ENCODE assay signal across 1 cellular context in the genomic region with DNA sequence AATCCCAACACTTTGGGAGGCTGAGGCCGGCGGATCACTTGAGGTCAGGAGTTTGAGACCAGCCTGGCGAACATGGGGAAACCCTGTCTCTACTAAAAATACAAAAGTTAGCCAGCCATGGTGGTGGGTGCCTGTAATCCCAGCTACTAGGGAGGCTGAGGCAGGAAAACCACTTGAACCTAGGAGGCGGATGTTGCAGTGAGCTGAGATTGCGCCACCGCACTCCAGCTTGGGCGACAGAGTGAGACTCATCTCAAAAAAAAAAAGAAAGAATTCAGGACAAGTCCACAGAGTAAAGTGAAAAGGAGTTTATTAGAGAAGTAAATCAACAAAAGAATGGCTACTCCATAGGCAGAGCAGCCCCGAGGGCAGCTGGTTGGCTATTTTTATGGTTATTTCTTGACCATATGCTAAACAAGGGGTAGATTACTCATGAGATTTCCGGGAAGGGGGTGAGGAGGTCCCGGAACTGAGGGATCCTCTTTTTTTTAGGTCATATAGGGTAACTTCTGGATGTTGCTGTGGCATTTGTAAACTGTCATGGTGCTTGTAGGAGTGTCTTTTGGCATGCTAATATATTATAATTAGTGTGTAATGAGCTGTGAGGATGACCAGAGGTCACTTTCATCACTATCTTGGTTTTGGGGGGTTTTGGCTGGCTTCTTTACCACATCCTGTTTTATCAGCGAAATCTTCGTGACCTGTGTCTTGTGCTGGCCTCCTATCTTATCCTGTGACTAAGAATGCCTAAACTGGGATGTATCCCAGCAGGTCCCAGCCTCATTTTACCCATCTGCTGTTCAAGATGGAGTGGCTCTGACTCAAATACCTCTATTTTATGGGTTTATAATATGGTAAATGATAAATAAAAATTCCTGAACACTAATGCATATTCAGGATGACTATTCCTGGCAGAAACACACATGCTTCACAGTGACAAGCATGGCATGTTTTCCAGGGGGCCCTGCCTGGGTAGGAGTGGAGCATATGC.
TF ChIP-seq lines count a peak whose summit lies in the region.

No MANE protein-coding gene starts in this region.

TF ChIP-seq in K562, 482 proteins besides CTCF, POLR2A, EP300 and RAD21 (continued from another document and continues in another):
- TF ChIP-seq RNF2 (IDR thresholded peaks at IDR 0.05) (peak; percentile 44; the same call in 1 of the 2 replicates), ZNF354B (CRISPR knock-in tag; IDR thresholded peaks at IDR 0.05) (0 out of 2 replicates have a peak, but pooled peaks have one; percentile 47), CSDE1 (IDR thresholded peaks at IDR 0.05) (no peak), ZNF239 (CRISPR knock-in tag; IDR thresholded peaks at IDR 0.05) (peak; percentile 54; the same call in 1 of the 2 replicates), GTF2A2 (tag; IDR thresholded peaks at IDR 0.05) (no peak), SRSF3 (IDR thresholded peaks at IDR 0.05; ENCODE audit: insufficient read depth, low read length) (no peak), ZBTB8A (IDR thresholded peaks at IDR 0.05; ENCODE audit: partially characterized antibody) (no peak), TBL1XR1 (IDR thresholded peaks at IDR 0.05; ENCODE audit: low read length in 2 of 2) (peak in 1 of 2 experiments; percentile 52; a peak in 1 of 4 replicates), KAT2B (IDR thresholded peaks at IDR 0.05; ENCODE audit: low read depth, low read length) (no peak), TCF7L2 (IDR thresholded peaks at IDR 0.05; ENCODE audit: low read depth, low read length) (no peak), MYC (IDR thresholded peaks at IDR 0.05; ENCODE audit: low read depth, low read length) (no peak), MYC (CRISPR knock-in tag; IDR thresholded peaks at IDR 0.05; ENCODE audit: borderline replicate concordance, low read depth) (0 out of 2 replicates have a peak, but pooled peaks have one; percentile 63), ZNF589 (CRISPR knock-in tag; IDR thresholded peaks at IDR 0.05; ENCODE audit: low read depth) (peak; percentile 53), PTRF (tag; IDR thresholded peaks at IDR 0.05) (peak; percentile 29; the same call in 1 of the 2 replicates), EZH2 (IDR thresholded peaks at IDR 0.05; ENCODE audit: borderline replicate concordance, low read depth, low read length) (no peak), NEUROD1 (IDR thresholded peaks at IDR 0.05; ENCODE audit: borderline replicate concordance, low read depth, low read length, partially characterized antibody) (no peak), ZFP36 (IDR thresholded peaks at IDR 0.05; ENCODE audit: low read depth, low read length, partially characterized antibody) (no peak), NR1H2 (CRISPR knock-in tag; IDR thresholded peaks at IDR 0.05) (no peak), ELF2 (CRISPR knock-in tag; IDR thresholded peaks at IDR 0.05) (0 out of 2 replicates have a peak, but pooled peaks have one; percentile 60), NR4A1 (CRISPR knock-in tag; IDR thresholded peaks at IDR 0.05) (no peak), NR4A1 (tag; IDR thresholded peaks at IDR 0.05) (peak; percentile 37; the same call in 1 of the 2 replicates), MEF2A (IDR thresholded peaks at IDR 0.05; ENCODE audit: control insufficient read depth, low read depth, low read length) (no peak), ZFP1 (CRISPR knock-in tag; IDR thresholded peaks at IDR 0.05) (no peak), SNIP1 (IDR thresholded peaks at IDR 0.05; ENCODE audit: low read depth) (no peak)
- TF ChIP-seq, protein P1, sequence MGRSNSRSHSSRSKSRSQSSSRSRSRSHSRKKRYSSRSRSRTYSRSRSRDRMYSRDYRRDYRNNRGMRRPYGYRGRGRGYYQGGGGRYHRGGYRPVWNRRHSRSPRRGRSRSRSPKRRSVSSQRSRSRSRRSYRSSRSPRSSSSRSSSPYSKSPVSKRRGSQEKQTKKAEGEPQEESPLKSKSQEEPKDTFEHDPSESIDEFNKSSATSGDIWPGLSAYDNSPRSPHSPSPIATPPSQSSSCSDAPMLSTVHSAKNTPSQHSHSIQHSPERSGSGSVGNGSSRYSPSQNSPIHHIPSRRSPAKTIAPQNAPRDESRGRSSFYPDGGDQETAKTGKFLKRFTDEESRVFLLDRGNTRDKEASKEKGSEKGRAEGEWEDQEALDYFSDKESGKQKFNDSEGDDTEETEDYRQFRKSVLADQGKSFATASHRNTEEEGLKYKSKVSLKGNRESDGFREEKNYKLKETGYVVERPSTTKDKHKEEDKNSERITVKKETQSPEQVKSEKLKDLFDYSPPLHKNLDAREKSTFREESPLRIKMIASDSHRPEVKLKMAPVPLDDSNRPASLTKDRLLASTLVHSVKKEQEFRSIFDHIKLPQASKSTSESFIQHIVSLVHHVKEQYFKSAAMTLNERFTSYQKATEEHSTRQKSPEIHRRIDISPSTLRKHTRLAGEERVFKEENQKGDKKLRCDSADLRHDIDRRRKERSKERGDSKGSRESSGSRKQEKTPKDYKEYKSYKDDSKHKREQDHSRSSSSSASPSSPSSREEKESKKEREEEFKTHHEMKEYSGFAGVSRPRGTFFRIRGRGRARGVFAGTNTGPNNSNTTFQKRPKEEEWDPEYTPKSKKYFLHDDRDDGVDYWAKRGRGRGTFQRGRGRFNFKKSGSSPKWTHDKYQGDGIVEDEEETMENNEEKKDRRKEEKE (IDR thresholded peaks at IDR 0.05; ENCODE audit: borderline replicate concordance in 1 of 2, control insufficient read depth in 1 of 2, low read depth in 2 of 2, low read length in 1 of 2), result no peak
- TF ChIP-seq, protein P2, sequence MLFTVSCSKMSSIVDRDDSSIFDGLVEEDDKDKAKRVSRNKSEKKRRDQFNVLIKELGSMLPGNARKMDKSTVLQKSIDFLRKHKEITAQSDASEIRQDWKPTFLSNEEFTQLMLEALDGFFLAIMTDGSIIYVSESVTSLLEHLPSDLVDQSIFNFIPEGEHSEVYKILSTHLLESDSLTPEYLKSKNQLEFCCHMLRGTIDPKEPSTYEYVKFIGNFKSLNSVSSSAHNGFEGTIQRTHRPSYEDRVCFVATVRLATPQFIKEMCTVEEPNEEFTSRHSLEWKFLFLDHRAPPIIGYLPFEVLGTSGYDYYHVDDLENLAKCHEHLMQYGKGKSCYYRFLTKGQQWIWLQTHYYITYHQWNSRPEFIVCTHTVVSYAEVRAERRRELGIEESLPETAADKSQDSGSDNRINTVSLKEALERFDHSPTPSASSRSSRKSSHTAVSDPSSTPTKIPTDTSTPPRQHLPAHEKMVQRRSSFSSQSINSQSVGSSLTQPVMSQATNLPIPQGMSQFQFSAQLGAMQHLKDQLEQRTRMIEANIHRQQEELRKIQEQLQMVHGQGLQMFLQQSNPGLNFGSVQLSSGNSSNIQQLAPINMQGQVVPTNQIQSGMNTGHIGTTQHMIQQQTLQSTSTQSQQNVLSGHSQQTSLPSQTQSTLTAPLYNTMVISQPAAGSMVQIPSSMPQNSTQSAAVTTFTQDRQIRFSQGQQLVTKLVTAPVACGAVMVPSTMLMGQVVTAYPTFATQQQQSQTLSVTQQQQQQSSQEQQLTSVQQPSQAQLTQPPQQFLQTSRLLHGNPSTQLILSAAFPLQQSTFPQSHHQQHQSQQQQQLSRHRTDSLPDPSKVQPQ (CRISPR knock-in tag; IDR thresholded peaks at IDR 0.05; ENCODE audit: borderline replicate concordance), result no peak
- TF ChIP-seq, protein P3, sequence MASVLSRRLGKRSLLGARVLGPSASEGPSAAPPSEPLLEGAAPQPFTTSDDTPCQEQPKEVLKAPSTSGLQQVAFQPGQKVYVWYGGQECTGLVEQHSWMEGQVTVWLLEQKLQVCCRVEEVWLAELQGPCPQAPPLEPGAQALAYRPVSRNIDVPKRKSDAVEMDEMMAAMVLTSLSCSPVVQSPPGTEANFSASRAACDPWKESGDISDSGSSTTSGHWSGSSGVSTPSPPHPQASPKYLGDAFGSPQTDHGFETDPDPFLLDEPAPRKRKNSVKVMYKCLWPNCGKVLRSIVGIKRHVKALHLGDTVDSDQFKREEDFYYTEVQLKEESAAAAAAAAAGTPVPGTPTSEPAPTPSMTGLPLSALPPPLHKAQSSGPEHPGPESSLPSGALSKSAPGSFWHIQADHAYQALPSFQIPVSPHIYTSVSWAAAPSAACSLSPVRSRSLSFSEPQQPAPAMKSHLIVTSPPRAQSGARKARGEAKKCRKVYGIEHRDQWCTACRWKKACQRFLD (CRISPR knock-in tag; IDR thresholded peaks at IDR 0.05), result peak; percentile 80
- TF ChIP-seq, protein P4, sequence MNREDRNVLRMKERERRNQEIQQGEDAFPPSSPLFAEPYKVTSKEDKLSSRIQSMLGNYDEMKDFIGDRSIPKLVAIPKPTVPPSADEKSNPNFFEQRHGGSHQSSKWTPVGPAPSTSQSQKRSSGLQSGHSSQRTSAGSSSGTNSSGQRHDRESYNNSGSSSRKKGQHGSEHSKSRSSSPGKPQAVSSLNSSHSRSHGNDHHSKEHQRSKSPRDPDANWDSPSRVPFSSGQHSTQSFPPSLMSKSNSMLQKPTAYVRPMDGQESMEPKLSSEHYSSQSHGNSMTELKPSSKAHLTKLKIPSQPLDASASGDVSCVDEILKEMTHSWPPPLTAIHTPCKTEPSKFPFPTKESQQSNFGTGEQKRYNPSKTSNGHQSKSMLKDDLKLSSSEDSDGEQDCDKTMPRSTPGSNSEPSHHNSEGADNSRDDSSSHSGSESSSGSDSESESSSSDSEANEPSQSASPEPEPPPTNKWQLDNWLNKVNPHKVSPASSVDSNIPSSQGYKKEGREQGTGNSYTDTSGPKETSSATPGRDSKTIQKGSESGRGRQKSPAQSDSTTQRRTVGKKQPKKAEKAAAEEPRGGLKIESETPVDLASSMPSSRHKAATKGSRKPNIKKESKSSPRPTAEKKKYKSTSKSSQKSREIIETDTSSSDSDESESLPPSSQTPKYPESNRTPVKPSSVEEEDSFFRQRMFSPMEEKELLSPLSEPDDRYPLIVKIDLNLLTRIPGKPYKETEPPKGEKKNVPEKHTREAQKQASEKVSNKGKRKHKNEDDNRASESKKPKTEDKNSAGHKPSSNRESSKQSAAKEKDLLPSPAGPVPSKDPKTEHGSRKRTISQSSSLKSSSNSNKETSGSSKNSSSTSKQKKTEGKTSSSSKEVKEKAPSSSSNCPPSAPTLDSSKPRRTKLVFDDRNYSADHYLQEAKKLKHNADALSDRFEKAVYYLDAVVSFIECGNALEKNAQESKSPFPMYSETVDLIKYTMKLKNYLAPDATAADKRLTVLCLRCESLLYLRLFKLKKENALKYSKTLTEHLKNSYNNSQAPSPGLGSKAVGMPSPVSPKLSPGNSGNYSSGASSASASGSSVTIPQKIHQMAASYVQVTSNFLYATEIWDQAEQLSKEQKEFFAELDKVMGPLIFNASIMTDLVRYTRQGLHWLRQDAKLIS (CRISPR knock-in tag; IDR thresholded peaks at IDR 0.05), result no peak
- TF ChIP-seq, protein P5, sequence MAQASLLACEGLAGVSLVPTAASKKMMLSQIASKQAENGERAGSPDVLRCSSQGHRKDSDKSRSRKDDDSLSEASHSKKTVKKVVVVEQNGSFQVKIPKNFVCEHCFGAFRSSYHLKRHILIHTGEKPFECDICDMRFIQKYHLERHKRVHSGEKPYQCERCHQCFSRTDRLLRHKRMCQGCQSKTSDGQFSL (CRISPR knock-in tag; IDR thresholded peaks at IDR 0.05), result no peak
- TF ChIP-seq, protein P5 (tag; IDR thresholded peaks at IDR 0.05), result no peak
- TF ChIP-seq, protein P6, sequence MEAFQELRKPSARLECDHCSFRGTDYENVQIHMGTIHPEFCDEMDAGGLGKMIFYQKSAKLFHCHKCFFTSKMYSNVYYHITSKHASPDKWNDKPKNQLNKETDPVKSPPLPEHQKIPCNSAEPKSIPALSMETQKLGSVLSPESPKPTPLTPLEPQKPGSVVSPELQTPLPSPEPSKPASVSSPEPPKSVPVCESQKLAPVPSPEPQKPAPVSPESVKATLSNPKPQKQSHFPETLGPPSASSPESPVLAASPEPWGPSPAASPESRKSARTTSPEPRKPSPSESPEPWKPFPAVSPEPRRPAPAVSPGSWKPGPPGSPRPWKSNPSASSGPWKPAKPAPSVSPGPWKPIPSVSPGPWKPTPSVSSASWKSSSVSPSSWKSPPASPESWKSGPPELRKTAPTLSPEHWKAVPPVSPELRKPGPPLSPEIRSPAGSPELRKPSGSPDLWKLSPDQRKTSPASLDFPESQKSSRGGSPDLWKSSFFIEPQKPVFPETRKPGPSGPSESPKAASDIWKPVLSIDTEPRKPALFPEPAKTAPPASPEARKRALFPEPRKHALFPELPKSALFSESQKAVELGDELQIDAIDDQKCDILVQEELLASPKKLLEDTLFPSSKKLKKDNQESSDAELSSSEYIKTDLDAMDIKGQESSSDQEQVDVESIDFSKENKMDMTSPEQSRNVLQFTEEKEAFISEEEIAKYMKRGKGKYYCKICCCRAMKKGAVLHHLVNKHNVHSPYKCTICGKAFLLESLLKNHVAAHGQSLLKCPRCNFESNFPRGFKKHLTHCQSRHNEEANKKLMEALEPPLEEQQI (IDR thresholded peaks at IDR 0.05), result no peak
- TF ChIP-seq, protein P7, sequence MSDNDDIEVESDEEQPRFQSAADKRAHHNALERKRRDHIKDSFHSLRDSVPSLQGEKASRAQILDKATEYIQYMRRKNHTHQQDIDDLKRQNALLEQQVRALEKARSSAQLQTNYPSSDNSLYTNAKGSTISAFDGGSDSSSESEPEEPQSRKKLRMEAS (CRISPR knock-in tag; IDR thresholded peaks at IDR 0.05), result no peak
- TF ChIP-seq, protein P8, sequence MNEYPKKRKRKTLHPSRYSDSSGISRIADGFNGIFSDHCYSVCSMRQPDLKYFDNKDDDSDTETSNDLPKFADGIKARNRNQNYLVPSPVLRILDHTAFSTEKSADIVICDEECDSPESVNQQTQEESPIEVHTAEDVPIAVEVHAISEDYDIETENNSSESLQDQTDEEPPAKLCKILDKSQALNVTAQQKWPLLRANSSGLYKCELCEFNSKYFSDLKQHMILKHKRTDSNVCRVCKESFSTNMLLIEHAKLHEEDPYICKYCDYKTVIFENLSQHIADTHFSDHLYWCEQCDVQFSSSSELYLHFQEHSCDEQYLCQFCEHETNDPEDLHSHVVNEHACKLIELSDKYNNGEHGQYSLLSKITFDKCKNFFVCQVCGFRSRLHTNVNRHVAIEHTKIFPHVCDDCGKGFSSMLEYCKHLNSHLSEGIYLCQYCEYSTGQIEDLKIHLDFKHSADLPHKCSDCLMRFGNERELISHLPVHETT (CRISPR knock-in tag; conservative IDR thresholded peaks at IDR 0.05 in 1 of 2, IDR thresholded peaks at IDR 0.05 in 1 of 2), result peak in 1 of 2 experiments; percentile 71; a peak in 1 of 4 replicates
- TF ChIP-seq, protein P9, sequence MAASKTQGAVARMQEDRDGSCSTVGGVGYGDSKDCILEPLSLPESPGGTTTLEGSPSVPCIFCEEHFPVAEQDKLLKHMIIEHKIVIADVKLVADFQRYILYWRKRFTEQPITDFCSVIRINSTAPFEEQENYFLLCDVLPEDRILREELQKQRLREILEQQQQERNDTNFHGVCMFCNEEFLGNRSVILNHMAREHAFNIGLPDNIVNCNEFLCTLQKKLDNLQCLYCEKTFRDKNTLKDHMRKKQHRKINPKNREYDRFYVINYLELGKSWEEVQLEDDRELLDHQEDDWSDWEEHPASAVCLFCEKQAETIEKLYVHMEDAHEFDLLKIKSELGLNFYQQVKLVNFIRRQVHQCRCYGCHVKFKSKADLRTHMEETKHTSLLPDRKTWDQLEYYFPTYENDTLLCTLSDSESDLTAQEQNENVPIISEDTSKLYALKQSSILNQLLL (CRISPR knock-in tag; IDR thresholded peaks at IDR 0.05; ENCODE audit: borderline replicate concordance), result no peak
- TF ChIP-seq, protein P10, sequence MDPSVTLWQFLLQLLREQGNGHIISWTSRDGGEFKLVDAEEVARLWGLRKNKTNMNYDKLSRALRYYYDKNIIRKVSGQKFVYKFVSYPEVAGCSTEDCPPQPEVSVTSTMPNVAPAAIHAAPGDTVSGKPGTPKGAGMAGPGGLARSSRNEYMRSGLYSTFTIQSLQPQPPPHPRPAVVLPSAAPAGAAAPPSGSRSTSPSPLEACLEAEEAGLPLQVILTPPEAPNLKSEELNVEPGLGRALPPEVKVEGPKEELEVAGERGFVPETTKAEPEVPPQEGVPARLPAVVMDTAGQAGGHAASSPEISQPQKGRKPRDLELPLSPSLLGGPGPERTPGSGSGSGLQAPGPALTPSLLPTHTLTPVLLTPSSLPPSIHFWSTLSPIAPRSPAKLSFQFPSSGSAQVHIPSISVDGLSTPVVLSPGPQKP (CRISPR knock-in tag; IDR thresholded peaks at IDR 0.05), result no peak
